8 cellular contexts compared by ENCODE assay signal in the genomic region with DNA sequence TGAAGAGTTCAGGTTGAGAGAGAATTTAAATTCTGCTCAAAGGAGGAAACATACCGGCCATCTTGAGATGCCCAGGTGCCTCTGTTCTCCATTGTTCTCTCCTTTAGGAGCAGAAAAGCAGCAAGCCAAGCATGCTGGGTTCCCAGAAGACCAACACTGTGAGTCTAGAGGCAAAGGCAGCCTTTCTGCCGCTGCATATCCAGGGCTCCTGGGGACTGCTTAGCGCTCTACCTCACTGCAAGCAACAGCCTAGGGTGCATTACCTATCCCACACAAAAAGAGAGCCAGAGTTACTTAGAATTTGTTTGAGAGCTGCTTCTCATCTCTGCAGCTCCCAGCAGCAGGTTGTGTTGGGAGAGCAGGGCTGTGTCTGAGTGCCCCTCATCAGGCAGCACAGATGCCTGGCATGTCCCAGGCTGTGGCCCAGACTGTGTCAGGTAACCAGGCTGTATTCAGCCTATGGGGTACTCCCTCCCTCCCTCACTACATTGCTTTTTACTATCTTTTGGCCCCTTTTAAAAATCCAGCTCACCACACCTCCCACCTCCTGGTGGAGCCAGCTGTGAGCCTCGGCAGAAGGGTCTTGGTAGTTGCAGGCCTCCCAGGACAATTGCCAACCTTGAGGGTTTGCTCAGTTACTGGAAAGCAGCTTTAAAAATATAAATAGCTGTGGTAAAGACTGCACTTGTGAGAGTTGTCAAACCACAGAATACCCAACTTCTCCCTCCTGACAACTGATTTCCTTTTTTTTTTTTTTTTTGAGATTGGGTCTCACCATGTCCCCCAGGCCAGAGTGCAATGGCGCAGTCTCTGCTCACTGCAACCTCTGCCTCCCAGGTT. TPM values are rescaled to one million over a fixed set of nuclear protein-coding genes. Genes with fewer than 3 reads are reported as not detected.
A peak's percentile ranks its signal among the peaks of the same experiment; 100 is the strongest.
DNase-seq lines count a peak whose midpoint lies in the region; ATAC-seq, FAIRE-seq and TF ChIP-seq lines count a peak whose summit lies in the region.

No MANE protein-coding gene starts in this region.

- peak; percentile 87 for FAIRE-seq in GM18507 (lab: Jason Lieb, UNC)

- ATAC-seq in GM21786 (IDR thresholded peaks at IDR 0.05; ENCODE audit: unreplicated experiment) (peak; percentile 80), left ventricle myocardium superior (no peak)

- no peaks in the 10 kb centered on the region for H3K36me3 ChIP-seq in prostate gland

- DNase-seq in GM18507 (ENCODE audit: extremely low spot score, insufficient read length, low read depth) (no peak), LHCN-M2 (ENCODE audit: low read depth) (peak; percentile 72), immature natural killer cell (peak; percentile 13 to 19 (median 14)), prostate gland (ENCODE audit: low spot score) (no peak), left ventricle myocardium superior (no peak), DMS53 treated with DMSO at 0.1 percent for 48 hours (lab: John Stamatoyannopoulos, UW; ENCODE audit: unreplicated experiment) (no peak), T1000 (lab: John Stamatoyannopoulos, UW) (no peak)

- H3K4me3 Mint-ChIP-seq in immature natural killer cell, result peak overlapping the region; percentile 58 to 67 (median 64)

- no peaks in the 10 kb centered on the region for H3K9me3 Mint-ChIP-seq in immature natural killer cell

- peak overlapping the region in 1 of 6 donors; percentile 31 for H3K27ac Mint-ChIP-seq in immature natural killer cell

- no peaks in the 10 kb centered on the region for H3K9me3 ChIP-seq in prostate gland

- H3K4me1 ChIP-seq in prostate gland (replicated peaks), result no peaks in the 10 kb centered on the region

- TF ChIP-seq CTCF in prostate gland (IDR thresholded peaks at IDR 0.05), result no peak

- no peak overlapping the region for H3K4me3 ChIP-seq in prostate gland

- H3K27me3 Mint-ChIP-seq in immature natural killer cell (ENCODE audit: low read depth in 3 of 3), result peaks cover 11 to 14% (median 12%) of the 10 kb centered on the region in 3 donors

- 84% methylated on average over 5 of the region's 5 CpGs for WGBS in prostate gland

- peaks cover 19 to 36% of the 10 kb centered on the region in 2 donors for H3K4me1 Mint-ChIP-seq in immature natural killer cell

- no peak for TF ChIP-seq POLR2A in prostate gland (IDR thresholded peaks at IDR 0.05)

- no peaks in the 10 kb centered on the region for H3K36me3 Mint-ChIP-seq in immature natural killer cell

- no peak overlapping the region for H3K27ac ChIP-seq in prostate gland

- no peaks in the 10 kb centered on the region for H3K27me3 ChIP-seq in prostate gland (replicated peaks; ENCODE audit: insufficient read depth)

- intact Hi-C loops in prostate gland (cut with DNase I), result no loop called here
- intact Hi-C loops in left ventricle myocardium superior (cut with micrococcal nuclease), result no loop called here

RNA-seq across cellular contexts. Expression of a gene that starts 30.2 kb away (rescaled TPM):
- total RNA-seq in LHCN-M2 (2014; rRNA removed), result 0.06 TPM in 1 of 2 replicates, not detected in the other
- polyA plus RNA-seq in LHCN-M2 (2012), result not detected
- polyA plus RNA-seq in immature natural killer cell, result not detected
- total RNA-seq in prostate gland, result under 1 TPM in 1 of 2 donors, not detected in 1; 0.55 TPM
- total RNA-seq in left ventricle myocardium superior, result not detected

Comparison
In these comparisons a context has a peak if more than half of its experiments do, and no peak if none do; other contexts are left out.
1. DNase-seq: peak in LHCN-M2 (single experiment) and immature natural killer cell (3 of 3); none in GM18507 (single experiment), prostate gland (single experiment), left ventricle myocardium superior (single experiment), DMS53 treated with DMSO at 0.1 percent for 48 hours (single experiment) and T1000 (single experiment).